ENCODE assay signal across 1 cellular context in the genomic region with DNA sequence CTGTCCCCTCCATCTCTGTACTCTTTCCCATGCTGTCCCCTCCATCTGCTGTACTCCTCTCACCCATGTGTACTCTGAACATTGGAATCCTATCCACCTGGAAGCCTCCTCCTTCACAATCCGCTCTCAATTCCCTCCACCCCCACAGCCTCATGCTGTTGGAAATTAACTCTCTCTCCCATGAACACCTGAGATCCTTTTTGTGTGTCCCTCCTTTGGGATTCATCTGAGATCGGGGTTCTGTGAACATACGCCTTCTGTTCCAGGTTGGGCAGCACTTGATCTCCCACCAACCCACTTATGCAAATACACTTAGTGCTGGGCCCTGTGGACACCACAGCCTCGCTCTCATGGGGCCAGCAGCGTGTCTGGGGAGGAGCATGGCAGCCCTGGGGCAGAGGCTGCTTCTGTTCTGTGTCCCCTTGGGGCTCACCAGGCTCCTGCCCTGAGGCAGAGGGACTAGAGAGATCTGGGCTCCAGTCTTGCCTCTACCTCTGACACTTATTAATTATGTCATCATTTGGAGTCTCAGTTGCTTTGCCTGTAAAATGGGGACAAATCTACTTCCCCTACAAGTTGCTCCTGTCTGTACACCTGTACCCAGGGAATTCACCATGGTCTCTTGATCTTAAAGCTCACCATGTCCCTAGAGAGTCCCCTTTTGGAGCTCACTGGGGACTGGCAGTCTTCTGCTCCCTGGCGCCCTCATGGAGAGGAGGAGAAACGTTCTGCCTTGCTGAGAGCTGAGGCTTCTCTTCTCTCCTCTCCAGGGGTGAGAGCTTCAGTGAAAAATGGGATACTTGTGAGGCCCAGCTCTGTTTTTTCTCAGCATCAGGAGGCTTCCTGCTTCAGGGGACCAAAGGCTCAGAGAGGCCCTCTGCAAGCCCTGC.
TF ChIP-seq lines count a peak whose summit lies in the region.

No MANE protein-coding gene starts in this region.

TF ChIP-seq in H1, 55 proteins besides CTCF, POLR2A, EP300 and RAD21:
- no peak for TF ChIP-seq SAP30 (IDR thresholded peaks at IDR 0.05; ENCODE audit: insufficient read depth, insufficient replicate concordance, low read length)
- TF ChIP-seq SP2 (IDR thresholded peaks at IDR 0.05; ENCODE audit: low read length) = peak; percentile 13; the same call in 1 of the 2 replicates
